8 cellular contexts compared by ENCODE assay signal in genomic region chr20:33995053-33995816, GRCh38. TPM values are rescaled to one million over a fixed set of nuclear protein-coding genes. Genes with fewer than 3 reads are reported as not detected.
DNase-seq lines count a peak whose midpoint lies in the region; ATAC-seq, FAIRE-seq and TF ChIP-seq lines count a peak whose summit lies in the region.

No MANE protein-coding gene starts in this region.

- no peak for FAIRE-seq in frontal cortex (lab: Jason Lieb, UNC)

- H3K27ac ChIP-seq in rectal smooth muscle tissue (ENCODE audit: low read depth, low read length): peak overlapping the region; percentile 96

- peaks cover 29% of the 10 kb centered on the region for H3K4me1 ChIP-seq in rectal smooth muscle tissue (ENCODE audit: control insufficient read depth, insufficient read depth, low read length)

- no peak for ATAC-seq in GM18907 (IDR thresholded peaks at IDR 0.05; ENCODE audit: unreplicated experiment)

- peak overlapping the region; percentile 41 for H3K9ac ChIP-seq in rectal smooth muscle tissue (ENCODE audit: low read length)

- H3K4me3 ChIP-seq in fibroblast of mammary gland (ENCODE audit: control insufficient read depth, low read depth, low read length): peak overlapping the region; percentile 95
- H3K4me3 ChIP-seq in rectal smooth muscle tissue (ENCODE audit: low read length): peak overlapping the region; percentile 79

- H3K36me3 ChIP-seq in rectal smooth muscle tissue (ENCODE audit: control insufficient read depth, insufficient read depth, low read length): no peaks in the 10 kb centered on the region

- DNase-seq in SIG-M5 treated with dmso at 0.1 percent for 504 hours (lab: John Stamatoyannopoulos, UW; ENCODE audit: unreplicated experiment): peak; percentile 47
- no peak for DNase-seq in SIG-M5 (lab: John Stamatoyannopoulos, UW)
- peak; percentile 18 for DNase-seq in SKM-1 (lab: John Stamatoyannopoulos, UW; ENCODE audit: unreplicated experiment)
- DNase-seq in fibroblast of mammary gland (ENCODE audit: low read depth): peak; percentile 20
- no peak for DNase-seq in retina
- DNase-seq in frontal cortex (ENCODE audit: low spot score in 2 of 2): no peak

- H3K27me3 ChIP-seq in rectal smooth muscle tissue (ENCODE audit: control insufficient read depth, insufficient read depth, low read length): no peaks in the 10 kb centered on the region

- TF ChIP-seq CTCF in fibroblast of mammary gland (conservative IDR thresholded peaks at IDR 0.05; ENCODE audit: control insufficient read depth, insufficient read depth, low read depth, low read length): no peak

RNA-seq across cellular contexts. Expression of gene RALY, which starts 1.5 kb away (rescaled TPM):
- 48.5 TPM for total RNA-seq in frontal cortex

Comparison
In these comparisons a context has a peak if more than half of its experiments do, and no peak if none do; other contexts are left out.
1. DNase-seq: peak in SIG-M5 treated with dmso at 0.1 percent for 504 hours (single experiment), SKM-1 (single experiment) and fibroblast of mammary gland (single experiment); none in SIG-M5 (single experiment), retina (single experiment) and frontal cortex (0 of 2).